Comparison of ENCODE assay signal across 15 cellular contexts in the genomic region with DNA sequence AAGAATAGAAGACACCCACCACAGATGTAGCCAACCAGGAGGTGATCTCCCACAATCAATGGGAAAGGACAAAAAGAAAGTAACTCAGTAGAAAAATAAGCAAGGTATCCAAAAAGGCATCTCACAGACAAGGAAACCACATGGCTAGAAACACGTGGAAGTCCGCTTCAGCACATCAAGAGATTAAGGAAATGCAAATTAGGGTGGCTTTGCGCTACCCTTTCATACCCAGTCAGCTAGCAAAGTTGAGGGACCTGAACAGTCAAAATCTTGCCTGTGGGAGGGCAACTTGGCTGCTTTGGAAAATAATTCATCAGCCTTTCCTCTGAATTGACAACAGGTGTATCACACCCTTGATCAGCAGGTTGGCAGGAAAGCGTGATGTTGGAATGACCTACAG. TPM values are rescaled to one million over a fixed set of nuclear protein-coding genes. Genes with fewer than 3 reads are reported as not detected.
DNase-seq lines count a peak whose midpoint lies in the region; ATAC-seq and TF ChIP-seq lines count a peak whose summit lies in the region.
"Had no signal": no experiment of that assay in that cellular context is flagged by ENCODE, and none has a peak within 500 bp of the region (broad histone marks: within the 10 kb centered on the region; RNA-seq: fewer than 3 reads in every experiment).

No MANE protein-coding gene starts in this region.

- TF ChIP-seq CTCF in GM23338 (conservative IDR thresholded peaks at IDR 0.05; ENCODE audit: low read depth in 2 of 2): no peak
- no peak for TF ChIP-seq CTCF in nephron progenitor cell (IDR thresholded peaks at IDR 0.05)
- no peak for TF ChIP-seq CTCF in osteoblast (IDR thresholded peaks at IDR 0.05; ENCODE audit: extremely low read depth, low read depth, low read length)

- H3K4me2 ChIP-seq in GM23338: no peak overlapping the region
- no peak overlapping the region for H3K4me2 ChIP-seq in osteoblast (ENCODE audit: insufficient read depth, low read length)

- H3K9me3 Mint-ChIP-seq in activated T-cell treated with anti-CD3 and anti-CD28 coated beads, Interleukin-2, amount 50 U/mL, for 4 hours: no peaks in the 10 kb centered on the region
- H3K9me3 Mint-ChIP-seq in GM23338: peaks cover 3% of the 10 kb centered on the region; the same call in 1 of the 3 replicates
- H3K9me3 Mint-ChIP-seq in activated naive CD8-positive, alpha-beta T cell (ENCODE audit: low read depth): no peaks in the 10 kb centered on the region
- no peaks in the 10 kb centered on the region for H3K9me3 Mint-ChIP-seq in nephron progenitor cell

- H3K4me1 ChIP-seq in GM23338 (ENCODE audit: insufficient read depth) (no peaks in the 10 kb centered on the region), osteoblast (ENCODE audit: insufficient read depth, low read length) (no peaks in the 10 kb centered on the region)
- H3K4me1 ChIP-seq: upper lobe of right lung had no signal

- H3K27me3 ChIP-seq in GM23338 (ENCODE audit: insufficient read depth) (no peaks in the 10 kb centered on the region), osteoblast (ENCODE audit: insufficient read depth, low read length) (no peaks in the 10 kb centered on the region)
- H3K27me3 ChIP-seq: upper lobe of right lung had no signal

- no peak for DNase-seq in activated T-cell treated with anti-CD3 and anti-CD28 coated beads, Interleukin-2, amount 50 U/mL, for 4 hours
- no peak for DNase-seq in activated T-cell treated with anti-CD3 and anti-CD28 coated beads for 4 hours
- no peak for DNase-seq in GM23338 (ENCODE audit: low spot score)
- DNase-seq in nephron progenitor cell: no peak
- no peak for DNase-seq in Right ventricle myocardium superior
- no peak for DNase-seq in osteoblast (ENCODE audit: insufficient read length, low spot score, missing footprints)
- no peak for DNase-seq in NCI-H2227 (lab: John Stamatoyannopoulos, UW; ENCODE audit: unreplicated experiment)
- DNase-seq: activated CD4-positive, CD25-positive, alpha-beta regulatory T cell; activated effector memory CD4-positive, alpha-beta T cell treated with Interleukin-2 at 50 U/mL for 16 hours; effector CD4-positive, alpha-beta T cell; left ventricle myocardium inferior; NCI-H1694 treated with DMSO at 0.1 percent for 48 hours; NCI-H526; upper lobe of right lung had no signal

- H3K79me2 ChIP-seq in GM23338 (replicated peaks; ENCODE audit: insufficient read depth) (no peaks in the 10 kb centered on the region; the same call in 1 of the 2 replicates), osteoblast (ENCODE audit: insufficient read depth, low read length) (no peaks in the 10 kb centered on the region)

- H3K36me3 ChIP-seq in GM23338 (ENCODE audit: insufficient read depth): peaks cover 21% of the 10 kb centered on the region
- H3K36me3 ChIP-seq in osteoblast (ENCODE audit: insufficient read depth, low read length): peaks cover 51% of the 10 kb centered on the region

- ATAC-seq in activated T-cell treated with anti-CD3 and anti-CD28 coated beads, Interleukin-2, amount 50 U/mL, for 4 hours: peak; percentile 58 to 64
- ATAC-seq in GM23338 (no peak), Right ventricle myocardium superior (ENCODE audit: poor library complexity) (no peak)
- ATAC-seq: upper lobe of right lung had no signal

- 0 out of 2 replicates have a peak, but pooled peaks cover 10% of the 10 kb centered on the region for H3F3A ChIP-seq in GM23338 (replicated peaks; ENCODE audit: low read depth)

- peak overlapping the region; percentile 56; the same call in 1 of the 2 replicates for H3K27ac Mint-ChIP-seq in GM23338
- peak overlapping the region; percentile 83 for H3K27ac Mint-ChIP-seq in activated naive CD8-positive, alpha-beta T cell
- H3K27ac Mint-ChIP-seq in nephron progenitor cell: peak overlapping the region; percentile 79

- no peaks in the 10 kb centered on the region for H3K9me3 ChIP-seq in osteoblast (ENCODE audit: low read depth, low read length)
- H3K9me3 ChIP-seq: left ventricle myocardium inferior, upper lobe of right lung had no signal

- no peaks in the 10 kb centered on the region for H3K27me3 Mint-ChIP-seq in activated T-cell treated with anti-CD3 and anti-CD28 coated beads, Interleukin-2, amount 50 U/mL, for 4 hours (ENCODE audit: low read depth)
- H3K27me3 Mint-ChIP-seq in GM23338 (ENCODE audit: insufficient read depth, low read depth, poor library complexity) (peaks cover 21% of the 10 kb centered on the region), nephron progenitor cell (ENCODE audit: low read depth, poor library complexity) (peaks cover 4% of the 10 kb centered on the region)
- H3K27me3 Mint-ChIP-seq in activated naive CD8-positive, alpha-beta T cell: no peaks in the 10 kb centered on the region

- H3K36me3 Mint-ChIP-seq in activated T-cell treated with anti-CD3 and anti-CD28 coated beads, Interleukin-2, amount 50 U/mL, for 4 hours (ENCODE audit: insufficient read depth): peaks cover 19% of the 10 kb centered on the region
- H3K36me3 Mint-ChIP-seq in GM23338 (ENCODE audit: low read depth): peaks cover 81% of the 10 kb centered on the region
- peaks cover 3% of the 10 kb centered on the region for H3K36me3 Mint-ChIP-seq in activated naive CD8-positive, alpha-beta T cell
- H3K36me3 Mint-ChIP-seq in nephron progenitor cell (ENCODE audit: low read depth): peaks cover 63% of the 10 kb centered on the region

- no peak overlapping the region for H3K4me3 Mint-ChIP-seq in activated T-cell treated with anti-CD3 and anti-CD28 coated beads, Interleukin-2, amount 50 U/mL, for 4 hours
- H3K4me3 Mint-ChIP-seq in GM23338 (no peak overlapping the region; the same call in 2 of the 3 replicates), nephron progenitor cell (no peak overlapping the region)
- H3K4me3 Mint-ChIP-seq in activated naive CD8-positive, alpha-beta T cell: peak overlapping the region; percentile 33

- H3K4me1 Mint-ChIP-seq in activated T-cell treated with anti-CD3 and anti-CD28 coated beads, Interleukin-2, amount 50 U/mL, for 4 hours (ENCODE audit: low read depth): peaks cover 12% of the 10 kb centered on the region
- peaks cover 10% of the 10 kb centered on the region; the same call in 2 of the 3 replicates for H3K4me1 Mint-ChIP-seq in GM23338
- peaks cover 23% of the 10 kb centered on the region for H3K4me1 Mint-ChIP-seq in activated naive CD8-positive, alpha-beta T cell (ENCODE audit: low read depth)
- H3K4me1 Mint-ChIP-seq in nephron progenitor cell: no peaks in the 10 kb centered on the region

- H2AFZ ChIP-seq in GM23338: no peak overlapping the region
- H2AFZ ChIP-seq in osteoblast (ENCODE audit: low read length): no peak overlapping the region

- no peaks in the 10 kb centered on the region for H3K9me2 ChIP-seq in GM23338 (ENCODE audit: insufficient read depth)

- intact Hi-C loops in Right ventricle myocardium superior (cut with DNase I): no loop called here

- H4K20me1 ChIP-seq in GM23338 (replicated peaks; ENCODE audit: insufficient read depth): peaks cover 16% of the 10 kb centered on the region
- peaks cover 19% of the 10 kb centered on the region for H4K20me1 ChIP-seq in osteoblast (ENCODE audit: insufficient read depth, low read length)

- no peak overlapping the region for H3K4me3 ChIP-seq in GM23338
- H3K4me3 ChIP-seq in osteoblast (ENCODE audit: insufficient read depth, low read length): no peak overlapping the region
- H3K4me3 ChIP-seq: left ventricle myocardium inferior, upper lobe of right lung had no signal

- H3K27ac ChIP-seq in GM23338 (ENCODE audit: low read depth) (no peak overlapping the region), osteoblast (ENCODE audit: low read depth, low read length) (no peak overlapping the region)
- H3K27ac ChIP-seq: upper lobe of right lung had no signal

TF ChIP-seq in GM23338, 12 proteins besides CTCF, POLR2A, EP300 and RAD21 (continues in another document):
- TF ChIP-seq ZNF331 (CRISPR knock-in tag; IDR thresholded peaks at IDR 0.05; ENCODE audit: low read depth): no peak
- no peak for TF ChIP-seq POLR2AphosphoS5 (IDR thresholded peaks at IDR 0.05; ENCODE audit: low read depth)
- no peak for TF ChIP-seq CREB1 (CRISPR knock-in tag; IDR thresholded peaks at IDR 0.05; ENCODE audit: low read depth)
- no peak for TF ChIP-seq EZH2 (IDR thresholded peaks at IDR 0.05; ENCODE audit: low read depth, unreplicated experiment)
- TF ChIP-seq EZH2phosphoT487 (IDR thresholded peaks at IDR 0.05; ENCODE audit: unreplicated experiment): no peak
- TF ChIP-seq ZNF114 (CRISPR knock-in tag; IDR thresholded peaks at IDR 0.05): no peak
- TF ChIP-seq STAT1 (IDR thresholded peaks at IDR 0.05; ENCODE audit: unreplicated experiment): no peak
- no peak for TF ChIP-seq NANOG (IDR thresholded peaks at IDR 0.05; ENCODE audit: borderline replicate concordance)

RNA-seq across cellular contexts. Expression of a gene that starts 11.6 kb away (rescaled TPM):
- total RNA-seq in activated T-cell treated with anti-CD3 and anti-CD28 coated beads, Interleukin-2, amount 50 U/mL, for 4 hours: 100 to 1,000 TPM; 226 to 252 (median 250) TPM
- 35.3 and 46.4 TPM in 2 replicates for total RNA-seq in GM23338 (2014; rRNA removed; shearing (Covaris generic))
- polyA plus RNA-seq in GM23338 (2016; fragmentation: Nextera tagmentation; extraction: Ambion mirVana): 413 and 414 TPM in 2 replicates
- total RNA-seq in Right ventricle myocardium superior (1,222 TPM), osteoblast (37.4 and 39.4 TPM in 2 replicates)

RNA-seq across cellular contexts. Expression of a gene that starts 24.2 kb away (rescaled TPM):
- total RNA-seq in activated T-cell treated with anti-CD3 and anti-CD28 coated beads, Interleukin-2, amount 50 U/mL, for 4 hours: 100 to 1,000 TPM; 153 to 180 (median 163) TPM
- 103 and 118 TPM in 2 replicates for total RNA-seq in GM23338 (2014; rRNA removed; shearing (Covaris generic))
- polyA plus RNA-seq in GM23338 (2016; fragmentation: Nextera tagmentation; extraction: Ambion mirVana): 27.6 and 28.5 TPM in 2 replicates
- total RNA-seq in Right ventricle myocardium superior (52.4 TPM), osteoblast (76.9 and 78.5 TPM in 2 replicates)

RNA-seq across cellular contexts. Expression of a gene that starts 35.5 kb away (rescaled TPM):
- total RNA-seq in activated T-cell treated with anti-CD3 and anti-CD28 coated beads, Interleukin-2, amount 50 U/mL, for 4 hours: 100 to 1,000 TPM; 144 to 184 (median 153) TPM
- total RNA-seq in GM23338 (2014; rRNA removed; shearing (Covaris generic)): 250 and 383 TPM in 2 replicates
- polyA plus RNA-seq in GM23338 (2016; fragmentation: Nextera tagmentation; extraction: Ambion mirVana): 166 and 186 TPM in 2 replicates
- 20.0 TPM for total RNA-seq in Right ventricle myocardium superior
- 46.6 and 55.0 TPM in 2 replicates for total RNA-seq in osteoblast

RNA-seq across cellular contexts. Expression of a gene that starts 48.8 kb away (rescaled TPM):
- 10 to 100 TPM; 12.5 to 17.0 (median 12.6) TPM for total RNA-seq in activated T-cell treated with anti-CD3 and anti-CD28 coated beads, Interleukin-2, amount 50 U/mL, for 4 hours
- 78.1 and 94.9 TPM in 2 replicates for total RNA-seq in GM23338 (2014; rRNA removed; shearing (Covaris generic))
- polyA plus RNA-seq in GM23338 (2016; fragmentation: Nextera tagmentation; extraction: Ambion mirVana): 12.4 and 12.5 TPM in 2 replicates
- total RNA-seq in Right ventricle myocardium superior (8.0 TPM), osteoblast (38.0 and 47.0 TPM in 2 replicates)

Comparison
In these comparisons a context has a peak if more than half of its experiments do, and no peak if none do; other contexts are left out.
1. ATAC-seq: peak in activated T-cell treated with anti-CD3 and anti-CD28 coated beads, Interleukin-2, amount 50 U/mL, for 4 hours (2 of 2); none in GM23338 (single experiment) and Right ventricle myocardium superior (single experiment).
2. Peak in every context shown above with its lines, with median percentiles within 50 percentile points of each other: H3K27ac Mint-ChIP-seq.